31 cellular contexts compared by ENCODE assay signal in the genomic region with DNA sequence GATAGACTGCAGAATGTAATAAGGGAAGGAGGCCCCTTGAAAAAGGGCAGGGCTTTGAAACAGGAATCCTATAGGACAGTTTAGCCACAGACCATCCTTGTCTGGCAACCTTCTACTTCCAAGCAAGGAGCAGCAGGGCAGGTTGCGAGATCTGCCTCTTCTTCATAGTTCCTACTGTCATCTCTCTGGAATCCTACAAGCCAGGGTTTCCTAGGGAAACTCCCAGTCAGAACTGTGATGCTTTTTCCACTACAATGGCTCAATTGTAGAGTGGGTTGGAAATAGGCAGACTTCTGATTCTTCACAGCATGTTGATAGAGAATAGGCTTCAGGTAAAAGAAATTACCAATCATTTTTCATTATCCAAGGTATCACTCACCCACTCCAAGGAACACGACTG.
A peak's percentile ranks its signal among the peaks of the same experiment; 100 is the strongest.
DNase-seq lines count a peak whose midpoint lies in the region; ATAC-seq and TF ChIP-seq lines count a peak whose summit lies in the region.
"Had no signal": no experiment of that assay in that cellular context is flagged by ENCODE, and none has a peak within 500 bp of the region (broad histone marks: within the 10 kb centered on the region; RNA-seq: fewer than 3 reads in every experiment).

No MANE protein-coding gene starts in this region.

- in situ Hi-C loops in mammary epithelial cell (cut with MboI; ENCODE audit: low sequenced_read_pairs in 2 of 2), result no loop called here

- no peaks in the 10 kb centered on the region for H3K27me3 ChIP-seq in mammary epithelial cell (ENCODE audit: insufficient read depth, low read length)
- H3K27me3 ChIP-seq: breast epithelium, spleen, uterus had no signal

- CTCF ChIA-PET in mammary epithelial cell (lab: Charles Lee; ENCODE audit: low non-redundant PET), result no interaction called here
- CTCF ChIA-PET in MCF 10A (lab: Yijun Ruan, JAX), result no interaction called here

- peak; percentile 77 for DNase-seq in mammary epithelial cell
- DNase-seq in MCF 10A (ENCODE audit: unreplicated experiment), result no peak
- peak; percentile 57 for DNase-seq in globus pallidus (ENCODE audit: low spot score)
- no peak for DNase-seq in activated naive CD4-positive, alpha-beta T cell treated with anti-CD3 and anti-CD28 coated beads, Interleukin-2, amount 50 U/mL, for 72 hours (ENCODE audit: low spot score in 2 of 2)
- no peak for DNase-seq in osteocyte (ENCODE audit: extremely low spot score, unreplicated experiment)
- DNase-seq: activated CD4-positive, alpha-beta T cell treated with anti-CD3 and anti-CD28 coated beads for 36 hours; activated CD8-positive, alpha-beta memory T cell treated with anti-CD3 and anti-CD28 coated beads for 24 hours; activated naive CD4-positive, alpha-beta T cell treated with anti-CD3 and anti-CD28 coated beads, Interleukin-2, amount 50 U/mL, for 16 hours; activated T-cell treated with anti-CD3 and anti-CD28 coated beads for 4 hours; amygdala; CD4-positive, alpha-beta memory T cell; left ventricle myocardium inferior; MM.1S; NCI-H1105 treated with DMSO at 0.1 percent for 48 hours; NCI-H187 treated with DMSO at 0.1 percent for 48 hours; NCI-H526 treated with DMSO at 0.1 percent for 48 hours; right cardiac atrium; SIG-M5; spleen; stimulated activated CD4-positive, alpha-beta T cell treated with anti-CD3 and anti-CD28 coated beads, Interleukin-2, amount 100 ng/mL, for 24 hours; stimulated activated naive CD8-positive, alpha-beta T cell treated with anti-CD3 and anti-CD28 coated beads, Interleukin-15, amount 100 ng/mL, for 72 hours; SW 1271; T-helper 9 cell; uterus had no signal

- H3K9ac ChIP-seq in mammary epithelial cell (ENCODE audit: insufficient read depth, low read length), result no peak overlapping the region
- H3K9ac ChIP-seq: KMS-11 had no signal

- H3K36me3 Mint-ChIP-seq in MCF 10A (ENCODE audit: insufficient read depth, unreplicated experiment) (no peaks in the 10 kb centered on the region), osteocyte (ENCODE audit: unreplicated experiment) (no peaks in the 10 kb centered on the region)
- no peaks in the 10 kb centered on the region for H3K36me3 Mint-ChIP-seq in activated naive CD4-positive, alpha-beta T cell treated with anti-CD3 and anti-CD28 coated beads, Interleukin-2, amount 50 U/mL, for 72 hours
- H3K36me3 Mint-ChIP-seq: CD4-positive, alpha-beta memory T cell had no signal

- H3K79me2 ChIP-seq in mammary epithelial cell (ENCODE audit: insufficient read depth, low read length), result no peaks in the 10 kb centered on the region

- no peak for ATAC-seq in GM18498 (IDR thresholded peaks at IDR 0.05; ENCODE audit: unreplicated experiment)
- no peak for ATAC-seq in GM18861 (IDR thresholded peaks at IDR 0.05; ENCODE audit: unreplicated experiment)
- ATAC-seq in activated naive CD4-positive, alpha-beta T cell treated with anti-CD3 and anti-CD28 coated beads, Interleukin-2, amount 50 U/mL, for 72 hours, result no peak
- ATAC-seq: activated CD4-positive, alpha-beta T cell treated with anti-CD3 and anti-CD28 coated beads for 36 hours; right cardiac atrium; stimulated activated naive CD8-positive, alpha-beta T cell treated with anti-CD3 and anti-CD28 coated beads, Interleukin-15, amount 100 ng/mL, for 72 hours had no signal

- no peaks in the 10 kb centered on the region for H3K9me3 ChIP-seq in mammary epithelial cell (replicated peaks; ENCODE audit: insufficient read depth, low read length)
- H3K9me3 ChIP-seq: breast epithelium, uterus had no signal

- TF ChIP-seq CTCF in mammary epithelial cell (conservative IDR thresholded peaks at IDR 0.05 in 1 of 2, IDR thresholded peaks at IDR 0.05 in 1 of 2; ENCODE audit: extremely low read depth in 1 of 2, insufficient read depth in 1 of 2, low read depth in 1 of 2, low read length in 2 of 2) (no peak), MCF 10A (IDR thresholded peaks at IDR 0.05; ENCODE audit: unreplicated experiment) (no peak), osteocyte (IDR thresholded peaks at IDR 0.05) (no peak)

- H3K27ac ChIP-seq in mammary epithelial cell (ENCODE audit: insufficient read depth, low read depth, low read length) (no peak overlapping the region), angular gyrus (ENCODE audit: low read depth, low read length) (peak overlapping the region; percentile 40)
- H3K27ac ChIP-seq: breast epithelium, KMS-11, left ventricle myocardium inferior, spleen, uterus had no signal

- H3K27ac Mint-ChIP-seq in MCF 10A (ENCODE audit: low read depth, unreplicated experiment), result no peak overlapping the region
- H3K27ac Mint-ChIP-seq in activated naive CD4-positive, alpha-beta T cell treated with anti-CD3 and anti-CD28 coated beads, Interleukin-2, amount 50 U/mL, for 72 hours, result no peak overlapping the region
- H3K27ac Mint-ChIP-seq in osteocyte (ENCODE audit: unreplicated experiment), result no peak overlapping the region
- H3K27ac Mint-ChIP-seq: activated CD4-positive, alpha-beta T cell treated with anti-CD3 and anti-CD28 coated beads for 36 hours; activated T-helper 2 cell treated with anti-CD3 and anti-CD28 coated beads, Interferon-gamma antibody, Interleukin-2, Interleukin-4, amounts not matched to agents 10 μg/mL and 5 μg/mL and 100 μg/mL, durations not matched to agents 14 hours and 24 hours and 36 hours; B cell; CD4-positive, alpha-beta memory T cell; stimulated activated naive CD8-positive, alpha-beta T cell treated with anti-CD3 and anti-CD28 coated beads, Interleukin-15, amount 100 ng/mL, for 72 hours had no signal

- H3K27me3 Mint-ChIP-seq in MCF 10A (ENCODE audit: insufficient read depth, unreplicated experiment), result peaks cover 73% of the 10 kb centered on the region
- H3K27me3 Mint-ChIP-seq in osteocyte (ENCODE audit: unreplicated experiment), result no peaks in the 10 kb centered on the region
- H3K27me3 Mint-ChIP-seq: B cell had no signal

- no peak overlapping the region for H3K4me3 Mint-ChIP-seq in MCF 10A (ENCODE audit: unreplicated experiment)
- no peak overlapping the region for H3K4me3 Mint-ChIP-seq in osteocyte (ENCODE audit: unreplicated experiment)
- H3K4me3 Mint-ChIP-seq: activated CD4-positive, alpha-beta T cell treated with anti-CD3 and anti-CD28 coated beads for 36 hours; B cell; CD4-positive, alpha-beta memory T cell; stimulated activated naive CD8-positive, alpha-beta T cell treated with anti-CD3 and anti-CD28 coated beads, Interleukin-15, amount 100 ng/mL, for 72 hours had no signal

- intact Hi-C loops in mammary epithelial cell (cut with micrococcal nuclease), result no loop called here
- intact Hi-C loops in MCF 10A (cut with micrococcal nuclease), result no loop called here

- WGBS in mammary epithelial cell (ENCODE audit: low coverage, missing lambda C conversion rate), result 4% methylated on average over 2 of the region's 2 CpGs

- POLR2A ChIA-PET in MCF 10A (lab: Yijun Ruan, JAX), result no interaction called here

- no peak overlapping the region for H2AFZ ChIP-seq in mammary epithelial cell (ENCODE audit: low read depth, low read length)

- no peaks in the 10 kb centered on the region for H3K36me3 ChIP-seq in mammary epithelial cell (ENCODE audit: insufficient read depth, low read length)
- H3K36me3 ChIP-seq: breast epithelium, left ventricle myocardium inferior, spleen, uterus had no signal

- dilution Hi-C loops in mammary epithelial cell (cut with HindIII; ENCODE audit: low sequenced_read_pairs), result no loop called here

- H3K4me1 Mint-ChIP-seq in MCF 10A (ENCODE audit: insufficient read depth, unreplicated experiment) (no peaks in the 10 kb centered on the region), osteocyte (ENCODE audit: unreplicated experiment) (no peaks in the 10 kb centered on the region)
- H3K4me1 Mint-ChIP-seq: activated CD4-positive, alpha-beta T cell treated with anti-CD3 and anti-CD28 coated beads for 36 hours; B cell; CD4-positive, alpha-beta memory T cell; stimulated activated naive CD8-positive, alpha-beta T cell treated with anti-CD3 and anti-CD28 coated beads, Interleukin-15, amount 100 ng/mL, for 72 hours had no signal

- H3K4me1 ChIP-seq in mammary epithelial cell (ENCODE audit: insufficient read depth, low read length), result peaks cover 4% of the 10 kb centered on the region
- H3K4me1 ChIP-seq: breast epithelium, left ventricle myocardium inferior, spleen, uterus had no signal

- no peak overlapping the region for H3K4me3 ChIP-seq in mammary epithelial cell (replicated peaks in 1 of 3; ENCODE audit: insufficient read depth in 1 of 3, low read depth in 2 of 3, low read length in 3 of 3)
- H3K4me3 ChIP-seq: breast epithelium, left ventricle myocardium inferior, spleen, uterus had no signal

- BruUV-seq in mammary epithelial cell (replicated peaks; lab: Mats Ljungman, UMichigan) (no TSS peak), MCF 10A (replicated peaks; lab: Mats Ljungman, UMichigan) (no TSS peak)

- H4K20me1 ChIP-seq in mammary epithelial cell (ENCODE audit: insufficient read depth, low read length), result no peaks in the 10 kb centered on the region

- no peak overlapping the region for H3K4me2 ChIP-seq in mammary epithelial cell (ENCODE audit: insufficient read depth, low read depth, low read length)
- H3K4me2 ChIP-seq: KMS-11 had no signal

- no peaks in the 10 kb centered on the region for H3K9me3 Mint-ChIP-seq in MCF 10A (ENCODE audit: unreplicated experiment)
- H3K9me3 Mint-ChIP-seq in activated naive CD4-positive, alpha-beta T cell treated with anti-CD3 and anti-CD28 coated beads, Interleukin-2, amount 50 U/mL, for 72 hours, result peaks cover 0 to 4% of the 10 kb centered on the region in 2 donors
- H3K9me3 Mint-ChIP-seq in osteocyte (ENCODE audit: unreplicated experiment), result peaks cover 4% of the 10 kb centered on the region
- H3K9me3 Mint-ChIP-seq: stimulated activated naive CD8-positive, alpha-beta T cell treated with anti-CD3 and anti-CD28 coated beads, Interleukin-15, amount 100 ng/mL, for 72 hours had no signal

Comparison
In these comparisons a context has a peak if more than half of its experiments do, and no peak if none do; other contexts are left out.
1. DNase-seq: peak in mammary epithelial cell (single experiment) and globus pallidus (single experiment); none in MCF 10A (single experiment), activated naive CD4-positive, alpha-beta T cell treated with anti-CD3 and anti-CD28 coated beads, Interleukin-2, amount 50 U/mL, for 72 hours (0 of 2) and osteocyte (single experiment).